11 cellular contexts compared by ENCODE assay signal in the genomic region with DNA sequence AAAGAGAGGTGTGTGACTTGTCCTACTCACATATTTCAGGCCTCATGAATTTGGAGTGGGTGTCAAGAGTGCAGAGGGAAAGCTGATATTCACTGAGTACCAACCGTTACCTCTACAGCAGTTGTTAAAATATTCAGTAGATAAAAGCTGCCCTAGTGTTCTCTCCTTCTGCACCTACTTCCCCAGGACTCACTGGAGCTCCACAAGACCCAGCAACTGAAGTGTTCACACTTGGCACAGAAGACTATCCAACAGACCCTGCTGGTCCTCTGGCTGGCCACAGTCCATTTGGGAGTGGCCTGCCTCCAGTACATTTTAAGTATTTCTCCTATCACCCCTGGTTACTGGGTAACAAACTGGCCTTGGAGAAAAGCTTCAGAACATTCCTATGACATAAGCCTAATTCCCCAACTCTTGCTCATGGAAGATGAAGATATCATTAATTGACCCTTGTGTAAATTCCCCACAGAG.
DNase-seq lines count a peak whose midpoint lies in the region; ATAC-seq and TF ChIP-seq lines count a peak whose summit lies in the region.
"Had no signal": no experiment of that assay in that cellular context is flagged by ENCODE, and none has a peak within 500 bp of the region (broad histone marks: within the 10 kb centered on the region; RNA-seq: fewer than 3 reads in every experiment).

No MANE protein-coding gene starts in this region.

- ATAC-seq in HG02759 (IDR thresholded peaks at IDR 0.05; ENCODE audit: unreplicated experiment), result no peak

- no peaks in the 10 kb centered on the region for H3K36me3 ChIP-seq in ACC112 (ENCODE audit: insufficient read depth, low read length)
- H3K36me3 ChIP-seq in tibial nerve, result no peaks in the 10 kb centered on the region

- H3K27me3 ChIP-seq in ACC112 (ENCODE audit: insufficient read depth, low read length), result no peaks in the 10 kb centered on the region
- H3K27me3 ChIP-seq in tibial nerve, result no peaks in the 10 kb centered on the region
- H3K27me3 ChIP-seq: transverse colon had no signal

- CTCF ChIA-PET in RWPE1 (lab: Yijun Ruan, JAX), result no interaction called here

- H3K27ac ChIP-seq in ACC112 (ENCODE audit: low read depth, low read length) (peak overlapping the region; percentile 50; the same call in 1 of the 2 replicates), RWPE1 (no peak overlapping the region), tibial nerve (no peak overlapping the region)
- H3K27ac ChIP-seq: coronary artery, transverse colon had no signal

- H2AFZ ChIP-seq in ACC112 (ENCODE audit: low read length, unreplicated experiment), result no peak overlapping the region

- TF ChIP-seq POLR2A in tibial nerve (IDR thresholded peaks at IDR 0.05), result no peak

- 68 to 75% methylated on average over 1 of the region's 1 CpG for WGBS in tibial nerve, 2 donors

- H3K9me3 ChIP-seq in tibial nerve, result no peaks in the 10 kb centered on the region
- H3K9me3 ChIP-seq: transverse colon had no signal

- TF ChIP-seq CTCF in choroid plexus epithelial cell (conservative IDR thresholded peaks at IDR 0.05; ENCODE audit: low read depth, low read length) (no peak), RWPE1 (conservative IDR thresholded peaks at IDR 0.05; ENCODE audit: low read depth) (no peak), tibial nerve (IDR thresholded peaks at IDR 0.05) (no peak)

- H3K4me1 ChIP-seq in ACC112 (ENCODE audit: control insufficient read depth, insufficient read depth, low read length, unreplicated experiment) (peaks cover 25% of the 10 kb centered on the region), tibial nerve (no peaks in the 10 kb centered on the region)

- POLR2A ChIA-PET in RWPE1 (lab: Yijun Ruan, JAX; ENCODE audit: low non-redundant PET), result no interaction called here

- H3K79me2 ChIP-seq in ACC112 (ENCODE audit: control insufficient read depth, insufficient read depth, low read length, unreplicated experiment), result no peaks in the 10 kb centered on the region

- DNase-seq in M059J (ENCODE audit: low read depth) (peak; percentile 58), choroid plexus epithelial cell (ENCODE audit: low read depth) (peak; percentile 19), left kidney (ENCODE audit: low read depth, low spot score) (peak; percentile 39), RWPE1 (ENCODE audit: low spot score) (no peak), LoVo (ENCODE audit: low spot score) (no peak), tibial nerve (ENCODE audit: low spot score in 2 of 2) (no peak)
- DNase-seq: activated naive CD4-positive, alpha-beta T cell treated with anti-CD3 and anti-CD28 coated beads, Interleukin-2, amount 50 U/mL, for 16 hours; transverse colon had no signal

- TF ChIP-seq EP300 in tibial nerve (IDR thresholded peaks at IDR 0.05), result no peak

- H3K4me3 ChIP-seq in ACC112 (ENCODE audit: low read depth, low read length) (no peak overlapping the region), choroid plexus epithelial cell (ENCODE audit: low read depth, low read length) (no peak overlapping the region), tibial nerve (no peak overlapping the region)
- H3K4me3 ChIP-seq: coronary artery, transverse colon had no signal

Comparison
In these comparisons a context has a peak if more than half of its experiments do, and no peak if none do; other contexts are left out.
1. DNase-seq: peak in M059J (single experiment), choroid plexus epithelial cell (single experiment) and left kidney (single experiment); none in RWPE1 (single experiment), LoVo (single experiment) and tibial nerve (0 of 2).